In the genomic region with DNA sequence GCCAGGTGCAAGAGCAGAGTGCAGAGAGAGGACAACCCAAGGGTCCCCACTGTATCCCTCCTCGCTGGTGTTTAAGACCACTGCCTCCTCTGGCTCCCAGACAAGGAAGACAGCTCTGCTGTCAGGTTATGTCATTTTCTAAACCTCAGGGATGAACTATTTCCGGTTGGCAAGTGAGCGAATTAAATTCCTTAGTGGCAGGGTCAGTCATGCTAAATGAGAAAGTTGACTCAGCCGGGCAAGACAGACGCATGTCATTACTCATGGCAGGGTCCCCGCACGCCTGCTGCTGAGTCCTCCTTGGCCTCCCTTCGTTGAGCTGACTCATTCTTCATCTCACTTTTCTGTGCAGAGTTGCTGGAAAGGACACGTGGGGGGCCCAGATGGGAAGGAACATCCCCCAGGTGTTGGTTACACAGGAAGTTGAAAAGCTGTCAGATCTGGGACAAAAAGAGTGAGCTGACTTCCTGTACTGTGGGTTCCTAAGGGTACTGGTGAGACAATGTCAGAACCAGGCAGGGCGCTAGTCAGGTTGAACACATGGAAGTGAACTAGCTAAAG, we compare ENCODE assay signal across 8 cellular contexts. TPM values are rescaled to one million over a fixed set of nuclear protein-coding genes. Genes with fewer than 3 reads are reported as not detected.
A peak's percentile ranks its signal among the peaks of the same experiment; 100 is the strongest.
DNase-seq lines count a peak whose midpoint lies in the region; ATAC-seq and TF ChIP-seq lines count a peak whose summit lies in the region.

No MANE protein-coding gene starts in this region.

- H3K4me2 ChIP-seq in Loucy (ENCODE audit: low read depth, low read length, poor library complexity, severe bottlenecking): peak overlapping the region; percentile 48

- no peaks in the 10 kb centered on the region for H4K20me1 ChIP-seq in Loucy (ENCODE audit: insufficient read depth, low read length, poor library complexity, severe bottlenecking)

- H3K4me3 ChIP-seq in Loucy (ENCODE audit: low read length, poor library complexity, severe bottlenecking): peak overlapping the region; percentile 9

- H3K36me3 ChIP-seq in Loucy (ENCODE audit: insufficient read depth, low read length): no peaks in the 10 kb centered on the region

- H3K27me3 ChIP-seq in Loucy (ENCODE audit: insufficient read depth, low read length, poor library complexity, severe bottlenecking): no peaks in the 10 kb centered on the region

- no peak overlapping the region; the same call in 1 of the 2 replicates for H2AFZ ChIP-seq in Loucy (ENCODE audit: low read length)

- no peak for ATAC-seq in HG03520 (IDR thresholded peaks at IDR 0.05; ENCODE audit: unreplicated experiment)

- no peak overlapping the region for H3K9ac ChIP-seq in Loucy (ENCODE audit: low read depth, low read length, poor library complexity, severe bottlenecking)

- no peak for TF ChIP-seq CTCF in Loucy (conservative IDR thresholded peaks at IDR 0.05; ENCODE audit: low read length)

- no peaks in the 10 kb centered on the region for H3K79me2 ChIP-seq in Loucy (ENCODE audit: insufficient read depth, low read length)

- no peaks in the 10 kb centered on the region for H3F3A ChIP-seq in Loucy (ENCODE audit: low read depth)

- no peaks in the 10 kb centered on the region for H3K9me3 ChIP-seq in Loucy (ENCODE audit: insufficient read depth, low read depth, low read length)

- H3K9me2 ChIP-seq in Loucy (replicated peaks; ENCODE audit: low read depth, low read length): no peaks in the 10 kb centered on the region

- DNase-seq in GF-D8 (lab: John Stamatoyannopoulos, UW): peak; percentile 8
- DNase-seq in activated T-cell treated with anti-CD3 and anti-CD28 coated beads for 48 hours (ENCODE audit: low read depth): peak; percentile 72
- DNase-seq in islet precursor cell: peak; percentile 73
- DNase-seq in ureter (ENCODE audit: low spot score): peak; percentile 54
- no peak for DNase-seq in effector CD8-positive, alpha-beta T cell (lab: John Stamatoyannopoulos, UW)
- no peak for DNase-seq in occipital lobe (lab: John Stamatoyannopoulos, UW)

- peaks cover 35% of the 10 kb centered on the region for H3K4me1 ChIP-seq in Loucy (ENCODE audit: insufficient read depth, low read length, poor library complexity, severe bottlenecking)

RNA-seq across cellular contexts. Expression of a gene that starts 47.1 kb away (rescaled TPM):
- total RNA-seq in ureter (not detected), occipital lobe (not detected)

Comparison
In these comparisons a context has a peak if more than half of its experiments do, and no peak if none do; other contexts are left out.
1. DNase-seq: peak in GF-D8 (single experiment), activated T-cell treated with anti-CD3 and anti-CD28 coated beads for 48 hours (single experiment), islet precursor cell (single experiment) and ureter (single experiment); none in effector CD8-positive, alpha-beta T cell (single experiment) and occipital lobe (single experiment).